Comparison of ENCODE assay signal across 8 cellular contexts in the genomic region with DNA sequence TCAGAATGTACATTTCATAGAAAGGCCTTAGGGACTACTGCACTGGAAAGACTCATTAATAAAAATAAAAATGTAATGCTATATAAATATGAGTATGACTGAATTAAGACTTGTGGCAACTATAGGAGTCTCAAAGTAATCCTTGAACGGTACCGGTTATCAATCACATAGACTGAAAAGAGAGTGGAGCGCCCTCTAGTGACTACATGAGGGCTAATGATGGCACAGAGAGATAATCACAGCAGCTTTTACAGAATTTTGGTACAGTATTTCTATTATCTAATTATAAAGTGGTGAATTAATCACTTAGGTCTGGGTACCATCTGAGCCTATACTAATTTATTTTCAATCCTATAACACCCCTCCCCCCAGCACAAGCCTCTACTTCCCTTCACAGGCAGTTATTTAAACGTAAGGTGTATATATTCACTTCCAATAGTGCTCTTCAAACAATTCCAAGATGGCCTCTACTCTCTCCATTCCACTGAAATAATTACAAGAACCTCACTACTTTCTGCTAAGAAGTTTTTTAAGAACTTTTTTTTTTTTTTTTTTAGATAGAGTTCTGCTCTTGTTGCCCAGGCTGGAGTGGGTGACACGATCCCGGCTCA. TPM values are rescaled to one million over a fixed set of nuclear protein-coding genes. Genes with fewer than 3 reads are reported as not detected.
DNase-seq lines count a peak whose midpoint lies in the region; ATAC-seq and TF ChIP-seq lines count a peak whose summit lies in the region.

No MANE protein-coding gene starts in this region.

- CTCF ChIA-PET in OCI-LY7 (lab: Charles Lee; ENCODE audit: unreplicated experiment): no interaction called here

- H3K9me2 ChIP-seq in OCI-LY7 (ENCODE audit: insufficient read depth, low read length): no peaks in the 10 kb centered on the region

- H3K9me3 ChIP-seq in BE2C (no peaks in the 10 kb centered on the region), OCI-LY7 (ENCODE audit: low read length) (no peaks in the 10 kb centered on the region)

- ATAC-seq in GM21381 (IDR thresholded peaks at IDR 0.05; ENCODE audit: unreplicated experiment): no peak
- ATAC-seq in GM19351 (IDR thresholded peaks at IDR 0.05; ENCODE audit: unreplicated experiment): no peak

- DNase-seq in BE2C (peak; percentile 48), HCEC 1CT (peak; percentile 28), OCI-LY7 (ENCODE audit: low spot score) (peak; percentile 65), globus pallidus (ENCODE audit: low spot score) (peak; percentile 59), retina (peak; percentile 31)
- DNase-seq in activated T-helper 2 cell treated with anti-CD3 and anti-CD28 coated beads, Interferon-gamma antibody, Interleukin-2, Interleukin-4, amounts not matched to agents 10 μg/mL and 5 μg/mL and 100 μg/mL, durations not matched to agents 14 hours and 24 hours and 36 hours (ENCODE audit: low spot score): peak; percentile 16

- no peak overlapping the region for H3K4me3 Mint-ChIP-seq in activated T-helper 2 cell treated with anti-CD3 and anti-CD28 coated beads, Interferon-gamma antibody, Interleukin-2, Interleukin-4, amounts not matched to agents 10 μg/mL and 5 μg/mL and 100 μg/mL, durations not matched to agents 14 hours and 24 hours and 36 hours (ENCODE audit: low read depth)

- H3K27me3 Mint-ChIP-seq in activated T-helper 2 cell treated with anti-CD3 and anti-CD28 coated beads, Interferon-gamma antibody, Interleukin-2, Interleukin-4, amounts not matched to agents 10 μg/mL and 5 μg/mL and 100 μg/mL, durations not matched to agents 14 hours and 24 hours and 36 hours (ENCODE audit: low read depth): no peaks in the 10 kb centered on the region

- H3K27me3 ChIP-seq in BE2C: no peaks in the 10 kb centered on the region

- intact Hi-C loops in OCI-LY7 (cut with micrococcal nuclease; ENCODE audit: unreplicated experiment): loop anchor here (5.0 kb wide), 1 partner anchor 108 kb away; no protein-coding TSS in a partner anchor
- intact Hi-C loops in activated T-helper 2 cell treated with anti-CD3 and anti-CD28 coated beads, Interferon-gamma antibody, Interleukin-2, Interleukin-4, amounts not matched to agents 10 μg/mL and 5 μg/mL and 100 μg/mL, durations not matched to agents 14 hours and 24 hours and 36 hours (cut with micrococcal nuclease): loop anchor here (1.0 kb wide), 1 partner anchor 89 kb away; no protein-coding TSS in a partner anchor

- TF ChIP-seq CTCF in BE2C (IDR thresholded peaks at IDR 0.05; ENCODE audit: low read depth, low read length): peak; percentile 74
- TF ChIP-seq CTCF in OCI-LY7 (conservative IDR thresholded peaks at IDR 0.05; ENCODE audit: low read length): peak; percentile 97

- no peak overlapping the region for H2AFZ ChIP-seq in OCI-LY7 (ENCODE audit: low read length)

- H4K20me1 ChIP-seq in OCI-LY7 (ENCODE audit: insufficient read depth, low read length): peaks cover 18% of the 10 kb centered on the region

- peaks cover 91% of the 10 kb centered on the region for H3K79me2 ChIP-seq in OCI-LY7 (ENCODE audit: insufficient read depth, low read depth, low read length)

- H3K4me1 ChIP-seq in BE2C: no peaks in the 10 kb centered on the region
- H3K4me1 ChIP-seq in OCI-LY7 (ENCODE audit: insufficient read depth, low read length, poor library complexity, severe bottlenecking): peaks cover 3% of the 10 kb centered on the region

- H3K36me3 ChIP-seq in BE2C (no peaks in the 10 kb centered on the region; the same call in 1 of the 2 replicates), OCI-LY7 (ENCODE audit: insufficient read depth, low read length) (peaks cover 95% of the 10 kb centered on the region)

- TSS peak; percentile 5 for BruUV-seq in OCI-LY7 (replicated peaks; lab: Mats Ljungman, UMichigan)

- H3K4me1 Mint-ChIP-seq in activated T-helper 2 cell treated with anti-CD3 and anti-CD28 coated beads, Interferon-gamma antibody, Interleukin-2, Interleukin-4, amounts not matched to agents 10 μg/mL and 5 μg/mL and 100 μg/mL, durations not matched to agents 14 hours and 24 hours and 36 hours (ENCODE audit: low read depth): peaks cover 14% of the 10 kb centered on the region

- H3K9me3 Mint-ChIP-seq in activated T-helper 2 cell treated with anti-CD3 and anti-CD28 coated beads, Interferon-gamma antibody, Interleukin-2, Interleukin-4, amounts not matched to agents 10 μg/mL and 5 μg/mL and 100 μg/mL, durations not matched to agents 14 hours and 24 hours and 36 hours: no peaks in the 10 kb centered on the region

- peaks cover 41% of the 10 kb centered on the region for H3K36me3 Mint-ChIP-seq in activated T-helper 2 cell treated with anti-CD3 and anti-CD28 coated beads, Interferon-gamma antibody, Interleukin-2, Interleukin-4, amounts not matched to agents 10 μg/mL and 5 μg/mL and 100 μg/mL, durations not matched to agents 14 hours and 24 hours and 36 hours (ENCODE audit: low read depth)

- H3K27ac ChIP-seq in OCI-LY7 (ENCODE audit: low read depth, low read length, poor library complexity, severe bottlenecking): no peak overlapping the region

- H3K27ac Mint-ChIP-seq in activated T-helper 2 cell treated with anti-CD3 and anti-CD28 coated beads, Interferon-gamma antibody, Interleukin-2, Interleukin-4, amounts not matched to agents 10 μg/mL and 5 μg/mL and 100 μg/mL, durations not matched to agents 14 hours and 24 hours and 36 hours: no peak overlapping the region

- no peak overlapping the region for H3K4me2 ChIP-seq in OCI-LY7 (ENCODE audit: low read length)

- H3K4me3 ChIP-seq in BE2C (ENCODE audit: low read depth, low read length) (no peak overlapping the region), OCI-LY7 (ENCODE audit: low read depth, low read length, poor library complexity, severe bottlenecking) (no peak overlapping the region)

- POLR2A ChIA-PET in OCI-LY7 (lab: Charles Lee): no interaction called here

RNA-seq across cellular contexts. Expression of a gene that starts 40.7 kb away (rescaled TPM):
- 25.8 TPM for polyA plus RNA-seq in BE2C (2012; ENCODE audit: insufficient read depth, insufficient read length, low read depth)
- 25.8 and 25.9 TPM in 2 replicates for total RNA-seq in OCI-LY7 (2014; rRNA removed; shearing (Covaris generic))
- total RNA-seq in OCI-LY7 (2022): 56.2 and 56.7 TPM in 2 replicates
- 50.6 and 51.9 TPM in 2 replicates for total RNA-seq in activated T-helper 2 cell treated with anti-CD3 and anti-CD28 coated beads, Interferon-gamma antibody, Interleukin-2, Interleukin-4, amounts not matched to agents 10 μg/mL and 5 μg/mL and 100 μg/mL, durations not matched to agents 14 hours and 24 hours and 36 hours
